2 cellular contexts compared by ENCODE assay signal in genomic region chr16:48146710-48147109, GRCh38.
TF ChIP-seq lines count a peak whose summit lies in the region.

No MANE protein-coding gene starts in this region.

TF ChIP-seq in HepG2, 621 proteins besides CTCF, POLR2A, EP300 and RAD21:
- no peak for TF ChIP-seq NFKBIZ (CRISPR knock-in tag; IDR thresholded peaks at IDR 0.05)
- TF ChIP-seq MNT (IDR thresholded peaks at IDR 0.05): peak; percentile 59

TF ChIP-seq in GM12878, 131 proteins besides CTCF, POLR2A, EP300 and RAD21:
- peak; percentile 83 for TF ChIP-seq BCL3 (IDR thresholded peaks at IDR 0.05; ENCODE audit: borderline replicate concordance, insufficient read depth, low read depth, low read length, poor library complexity, severe bottlenecking)
- TF ChIP-seq EGR1 (IDR thresholded peaks at IDR 0.05; ENCODE audit: borderline replicate concordance in 1 of 2, low read depth in 2 of 2, low read length in 2 of 2): 0 out of 3 replicates have a peak, but pooled peaks of 1 of the 2 experiments have one; percentile 22
- no peak for TF ChIP-seq ELK1 (IDR thresholded peaks at IDR 0.05; ENCODE audit: low read depth, low read length)
- peak; percentile 46 for TF ChIP-seq RUNX3 (IDR thresholded peaks at IDR 0.05; ENCODE audit: low read length)
